ENCODE assay signal across 1 cellular context in the genomic region with DNA sequence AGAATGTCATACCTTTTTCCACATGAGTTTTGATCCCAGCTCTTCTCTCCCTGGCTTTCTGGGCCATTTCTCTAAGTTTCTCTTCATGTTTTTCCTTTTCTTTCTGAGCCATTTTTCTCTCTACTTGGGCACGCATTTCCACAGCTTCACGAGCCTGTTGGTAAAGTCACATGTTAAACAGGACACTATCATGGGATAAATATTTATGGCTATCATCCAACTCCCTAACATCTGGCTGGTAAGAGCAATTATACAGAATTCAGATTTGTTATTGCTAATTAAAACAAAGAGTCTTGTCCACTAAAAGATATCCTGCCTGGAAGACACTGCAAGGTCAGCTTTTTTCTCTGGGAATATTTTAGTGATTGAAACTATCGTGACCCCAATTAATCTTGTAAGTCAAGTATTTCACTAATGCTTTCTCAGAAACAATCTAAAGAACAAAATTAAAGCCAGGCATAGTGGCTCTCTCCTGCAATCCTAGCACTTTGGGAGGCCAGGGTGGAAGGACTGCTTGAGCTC.
TF ChIP-seq lines count a peak whose summit lies in the region.

No MANE protein-coding gene starts in this region.

TF ChIP-seq in K562, 482 proteins besides CTCF, POLR2A, EP300 and RAD21:
- TF ChIP-seq ZNF316 (IDR thresholded peaks at IDR 0.05) (peak; percentile 11; the same call in 1 of the 2 replicates), FOXK2 (conservative IDR thresholded peaks at IDR 0.05 in 1 of 2, IDR thresholded peaks at IDR 0.05 in 1 of 2; ENCODE audit: low read depth in 2 of 2) (no peak)
